17 cellular contexts compared by ENCODE assay signal in genomic region chr14:105533811-105534498, GRCh38. TPM values are rescaled to one million over a fixed set of nuclear protein-coding genes. Genes with fewer than 3 reads are reported as not detected.
DNase-seq lines count a peak whose midpoint lies in the region; TF ChIP-seq lines count a peak whose summit lies in the region.
"Had no signal": no experiment of that assay in that cellular context is flagged by ENCODE, and none has a peak within 500 bp of the region (broad histone marks: within the 10 kb centered on the region; RNA-seq: fewer than 3 reads in every experiment).

No MANE protein-coding gene starts in this region.

- TF ChIP-seq EP300 in sigmoid colon (IDR thresholded peaks at IDR 0.05): no peak

- peaks cover 42 to 81% (median 71%) of the 10 kb centered on the region in 10 experiments for H3K4me1 ChIP-seq in BLaER1 treated with 17β-estradiol and CSF1 and Interleukin-3, amounts not matched to agents 10 nM and 100 nM
- H3K4me1 ChIP-seq in sigmoid colon: peaks cover 0 to 18% (median 6%) of the 10 kb centered on the region in 4 donors
- H3K4me1 ChIP-seq: Caco-2, HAP-1 had no signal

- no peaks in the 10 kb centered on the region for H3K36me3 ChIP-seq in BLaER1 treated with 17β-estradiol and CSF1 and Interleukin-3, amounts not matched to agents 10 nM and 100 nM
- H3K36me3 ChIP-seq in sigmoid colon: no peaks in the 10 kb centered on the region

- peak; percentile 27 for DNase-seq in NCI-H1694 (lab: John Stamatoyannopoulos, UW)
- DNase-seq in NCI-H1694 treated with DMSO at 0.1 percent for 48 hours (lab: John Stamatoyannopoulos, UW): no peak
- DNase-seq in coronary artery (ENCODE audit: low spot score): peak; percentile 9
- peak; percentile 48 for DNase-seq in sigmoid colon
- no peak for DNase-seq in NCI-H69 (lab: John Stamatoyannopoulos, UW)
- DNase-seq in HUDEP-2 (lab: John Stamatoyannopoulos, UW; ENCODE audit: unreplicated experiment in 76 of 76): no peak
- no peak for DNase-seq in dedifferentiated amniotic fluid mesenchymal stem cell (ENCODE audit: extremely low spot score)
- DNase-seq: ACHN; Caco-2; CD8-positive, alpha-beta T cell; DMS53; GF-D8; HFFc6 had no signal

- peak overlapping the region in 7 of 11 experiments; percentile 9 to 72 (median 54); a peak in 8 of 22 replicates for H3K9ac ChIP-seq in BLaER1 treated with 17β-estradiol and CSF1 and Interleukin-3, amounts not matched to agents 10 nM and 100 nM

- H3K4me2 ChIP-seq in BLaER1 treated with 17β-estradiol and CSF1 and Interleukin-3, amounts not matched to agents 10 nM and 100 nM: peak overlapping the region in 9 of 11 experiments; percentile 95 to 100 (median 99); a peak in 18 of 22 replicates

- WGBS in sigmoid colon, 2 donors: 55 to 78% methylated on average over 21 of the region's 21 CpGs

- no peak overlapping the region; a peak in 1 of 20 replicates for H3K4me3 ChIP-seq in BLaER1 treated with 17β-estradiol and CSF1 and Interleukin-3, amounts not matched to agents 10 nM and 100 nM
- H3K4me3 ChIP-seq in coronary artery: no peak overlapping the region
- H3K4me3 ChIP-seq in sigmoid colon: no peak overlapping the region
- H3K4me3 ChIP-seq: HAP-1 had no signal

- TF ChIP-seq POLR2A in sigmoid colon (IDR thresholded peaks at IDR 0.05): no peak

- H3K9me3 ChIP-seq in BLaER1 treated with 17β-estradiol and CSF1 and Interleukin-3, amounts not matched to agents 10 nM and 100 nM (replicated peaks in 1 of 11): no peaks in the 10 kb centered on the region
- H3K9me3 ChIP-seq in sigmoid colon: no peaks in the 10 kb centered on the region
- H3K9me3 ChIP-seq: Caco-2, HAP-1 had no signal

- intact Hi-C loops in sigmoid colon (cut with DNase I): no loop called here

- peaks cover 0 to 31% (median 7%) of the 10 kb centered on the region in 11 experiments; a peak in 11 of 22 replicates for H4K20me1 ChIP-seq in BLaER1 treated with 17β-estradiol and CSF1 and Interleukin-3, amounts not matched to agents 10 nM and 100 nM

- peak overlapping the region in 5 of 11 experiments; percentile 10 to 88 (median 69); a peak in 6 of 22 replicates for H3K27ac ChIP-seq in BLaER1 treated with 17β-estradiol and CSF1 and Interleukin-3, amounts not matched to agents 10 nM and 100 nM
- H3K27ac ChIP-seq in coronary artery: no peak overlapping the region
- H3K27ac ChIP-seq in sigmoid colon: no peak overlapping the region
- H3K27ac ChIP-seq: 22Rv1 had no signal

- peaks cover 0 to 12% (median 0%) of the 10 kb centered on the region in 11 experiments; a peak in 2 of 22 replicates for H3K27me3 ChIP-seq in BLaER1 treated with 17β-estradiol and CSF1 and Interleukin-3, amounts not matched to agents 10 nM and 100 nM
- H3K27me3 ChIP-seq in sigmoid colon: peaks cover 0 to 45% (median 25%) of the 10 kb centered on the region in 3 donors

- TF ChIP-seq CTCF in coronary artery (IDR thresholded peaks at IDR 0.05) (no peak), sigmoid colon (IDR thresholded peaks at IDR 0.05) (no peak)

RNA-seq across cellular contexts. Expression of gene TMEM121, which starts 7.6 kb away (rescaled TPM):
- total RNA-seq in sigmoid colon: 1 to 10 TPM; 3.0 to 8.0 (median 6.2) TPM
- 1 to 10 TPM in 1 of 3 donors, not detected in 2; 2.3 TPM for polyA plus RNA-seq in sigmoid colon
- total RNA-seq: Caco-2, H1 had no signal

RNA-seq across cellular contexts. Expression of gene TEDC1, which starts 42.9 kb away (rescaled TPM):
- total RNA-seq in sigmoid colon: 1 to 10 TPM in 2 of 4 donors, under 1 TPM in 2; 0.16 to 5.2 (median 1.0) TPM
- 10 to 100 TPM; 17.8 to 36.0 (median 19.2) TPM for polyA plus RNA-seq in sigmoid colon

RNA-seq across cellular contexts. Expression of gene CRIP1, which starts 47.3 kb away (rescaled TPM):
- 10 to 100 TPM in 3 of 4 donors, 1 to 10 TPM in 1; 4.9 to 24.3 (median 15.4) TPM for total RNA-seq in sigmoid colon
- 100 to 1,000 TPM; 168 to 403 (median 199) TPM for polyA plus RNA-seq in sigmoid colon

RNA-seq across cellular contexts. Expression of gene CRIP2, which starts 59.3 kb away (rescaled TPM):
- total RNA-seq in sigmoid colon: 10 to 100 TPM; 49.8 to 79.5 (median 57.1) TPM
- polyA plus RNA-seq in sigmoid colon: 10 to 100 TPM; 13.6 to 50.0 (median 34.2) TPM

Comparison
In these comparisons a context has a peak if more than half of its experiments do, and no peak if none do; other contexts are left out.
1. DNase-seq: peak in NCI-H1694 (single experiment), coronary artery (single experiment) and sigmoid colon (single experiment); none in NCI-H1694 treated with DMSO at 0.1 percent for 48 hours (single experiment), NCI-H69 (single experiment), HUDEP-2 (0 of 76) and dedifferentiated amniotic fluid mesenchymal stem cell (single experiment).